Comparison of ENCODE assay signal across 8 cellular contexts in genomic region chr7:2760098-2760889, GRCh38.
A peak's percentile ranks its signal among the peaks of the same experiment; 100 is the strongest.
DNase-seq lines count a peak whose midpoint lies in the region; ATAC-seq and TF ChIP-seq lines count a peak whose summit lies in the region.

No MANE protein-coding gene starts in this region.

- intact Hi-C loops in activated B cell treated with CpG ODN at 0.5 μM for 24 hours (cut with micrococcal nuclease) (no loop called here), left cardiac atrium (cut with DNase I) (no loop called here), psoas muscle (cut with DNase I) (loop anchor here in 1 of 2 donors (5.0 kb wide), 3 partner anchors 37 to 82 kb away; partner anchors contain the start of gene GNA12)
- intact Hi-C loops in CD4-positive, alpha-beta T cell (cut with DNase I, micrococcal nuclease) = no loop called here

- ATAC-seq in activated B cell treated with CpG ODN at 0.5 μM for 24 hours (ENCODE audit: low read depth) = no peak
- peak; percentile 52 to 71 for ATAC-seq in left cardiac atrium
- ATAC-seq in psoas muscle = peak; percentile 82 to 87 (median 82)
- no peak for ATAC-seq in GM21515 (IDR thresholded peaks at IDR 0.05; ENCODE audit: unreplicated experiment)
- ATAC-seq in CD4-positive, alpha-beta T cell (ENCODE audit: poor library complexity) = no peak

- DNase-seq in NOMO-1 treated with DMSO at 0.1 percent for 48 hours (lab: John Stamatoyannopoulos, UW; ENCODE audit: unreplicated experiment) (peak; percentile 2), NOMO-1 treated with dmso at 0.1 percent for 144 hours (lab: John Stamatoyannopoulos, UW; ENCODE audit: unreplicated experiment) (no peak), NB4 (ENCODE audit: low read depth) (peak; percentile 87), activated B cell treated with CpG ODN at 0.5 μM for 24 hours (no peak), left cardiac atrium (peak; percentile 60), psoas muscle (peak; percentile 56 to 80)
- no peak for DNase-seq in CD4-positive, alpha-beta T cell

- no peaks in the 10 kb centered on the region for H3K9me3 ChIP-seq in psoas muscle
- no peaks in the 10 kb centered on the region for H3K9me3 ChIP-seq in CD4-positive, alpha-beta T cell (ENCODE audit: control insufficient read depth, low read length)

- no peak overlapping the region for H3K4me3 Mint-ChIP-seq in activated B cell treated with CpG ODN at 0.5 μM for 24 hours
- H3K4me3 Mint-ChIP-seq in CD4-positive, alpha-beta T cell = no peak overlapping the region

- no peaks in the 10 kb centered on the region for H3K27me3 ChIP-seq in psoas muscle (ENCODE audit: insufficient read depth in 3 of 3, low read length in 2 of 3)
- no peaks in the 10 kb centered on the region for H3K27me3 ChIP-seq in CD4-positive, alpha-beta T cell (ENCODE audit: control insufficient read depth, insufficient read depth, low read length)

- WGBS in psoas muscle, 3 donors = 23 to 24% (median 24%) methylated on average over 22 of the region's 22 CpGs

- H3K27ac Mint-ChIP-seq in activated B cell treated with CpG ODN at 0.5 μM for 24 hours = peak overlapping the region; percentile 5
- H3K27ac Mint-ChIP-seq in CD4-positive, alpha-beta T cell = no peak overlapping the region

- CTCF ChIA-PET in activated B cell treated with CpG ODN at 0.5 μM for 24 hours (lab: Charles Lee) = interaction anchor here (1.6 kb wide), 1 partner anchor 12 kb away, joined by 5 read pairs; no protein-coding TSS in a partner anchor
- CTCF ChIA-PET in CD4-positive, alpha-beta T cell (lab: Charles Lee) = no interaction called here

- H3K36me3 Mint-ChIP-seq in activated B cell treated with CpG ODN at 0.5 μM for 24 hours (ENCODE audit: low read depth) = peaks cover 64% of the 10 kb centered on the region
- peaks cover 37% of the 10 kb centered on the region for H3K36me3 Mint-ChIP-seq in CD4-positive, alpha-beta T cell (ENCODE audit: low read depth)

- H3K27ac ChIP-seq in psoas muscle = peak overlapping the region; percentile 90
- H3K27ac ChIP-seq in CD4-positive, alpha-beta T cell (ENCODE audit: low read depth, low read length) = no peak overlapping the region

- H3K4me1 ChIP-seq in psoas muscle = peaks cover 46% of the 10 kb centered on the region

- no peaks in the 10 kb centered on the region for H3K9me3 Mint-ChIP-seq in activated B cell treated with CpG ODN at 0.5 μM for 24 hours
- H3K9me3 Mint-ChIP-seq in CD4-positive, alpha-beta T cell = no peaks in the 10 kb centered on the region

- no peaks in the 10 kb centered on the region for H3K36me3 ChIP-seq in psoas muscle (ENCODE audit: insufficient read depth in 1 of 2, low read depth in 1 of 2)

- H3K4me3 ChIP-seq in NB4 (ENCODE audit: low read depth, low read length) (no peak overlapping the region), psoas muscle (peak overlapping the region; percentile 52)

- POLR2A ChIA-PET in activated B cell treated with CpG ODN at 0.5 μM for 24 hours (lab: Charles Lee) = interaction anchor here (0.6 to 1.9 kb wide), 3 partner anchors 13 to 388 kb away, joined by 4 to 7 read pairs (median 4); no protein-coding TSS in a partner anchor
- POLR2A ChIA-PET in CD4-positive, alpha-beta T cell (lab: Charles Lee) = interaction anchor here (0.6 kb wide), 1 partner anchor 41 kb away, joined by 3 read pairs; no protein-coding TSS in a partner anchor

- peaks cover 43% of the 10 kb centered on the region for H3K4me1 Mint-ChIP-seq in activated B cell treated with CpG ODN at 0.5 μM for 24 hours
- peaks cover 30% of the 10 kb centered on the region for H3K4me1 Mint-ChIP-seq in CD4-positive, alpha-beta T cell (ENCODE audit: low read depth)

- H3K27me3 Mint-ChIP-seq in activated B cell treated with CpG ODN at 0.5 μM for 24 hours = no peaks in the 10 kb centered on the region
- no peaks in the 10 kb centered on the region for H3K27me3 Mint-ChIP-seq in CD4-positive, alpha-beta T cell

- peak; percentile 68 for TF ChIP-seq CTCF in NB4 (IDR thresholded peaks at IDR 0.05; ENCODE audit: low read depth, low read length)
- TF ChIP-seq CTCF in activated B cell treated with CpG ODN at 0.5 μM for 24 hours (IDR thresholded peaks at IDR 0.05) = no peak
- peak; percentile 65 for TF ChIP-seq CTCF in psoas muscle (IDR thresholded peaks at IDR 0.05)
- TF ChIP-seq CTCF in CD4-positive, alpha-beta T cell (IDR thresholded peaks at IDR 0.05) = no peak

- no peak for TF ChIP-seq POLR2A in NB4 (IDR thresholded peaks at IDR 0.05; ENCODE audit: extremely low read depth, insufficient read length)

Comparison
In these comparisons a context has a peak if more than half of its experiments do, and no peak if none do; other contexts are left out.
1. DNase-seq: peak in NOMO-1 treated with DMSO at 0.1 percent for 48 hours (single experiment), NB4 (single experiment), left cardiac atrium (single experiment) and psoas muscle (2 of 2); none in NOMO-1 treated with dmso at 0.1 percent for 144 hours (single experiment), activated B cell treated with CpG ODN at 0.5 μM for 24 hours (single experiment) and CD4-positive, alpha-beta T cell (0 of 10).
2. CTCF ChIP-seq: peak in NB4 (single experiment) and psoas muscle (single experiment); none in activated B cell treated with CpG ODN at 0.5 μM for 24 hours (single experiment) and CD4-positive, alpha-beta T cell (single experiment).
3. ATAC-seq: peak in left cardiac atrium (2 of 2) and psoas muscle (4 of 4); none in activated B cell treated with CpG ODN at 0.5 μM for 24 hours (single experiment), GM21515 (single experiment) and CD4-positive, alpha-beta T cell (single experiment).